19 cellular contexts compared by ENCODE assay signal in genomic region chr12:83067981-83068380, GRCh38.
DNase-seq lines count a peak whose midpoint lies in the region; ATAC-seq and TF ChIP-seq lines count a peak whose summit lies in the region.
"Had no signal": no experiment of that assay in that cellular context is flagged by ENCODE, and none has a peak within 500 bp of the region (broad histone marks: within the 10 kb centered on the region; RNA-seq: fewer than 3 reads in every experiment).

No MANE protein-coding gene starts in this region.

- intact Hi-C loops in OCI-LY7 (cut with micrococcal nuclease; ENCODE audit: unreplicated experiment): no loop called here

- no peak for DNase-seq in OCI-LY7 (ENCODE audit: low spot score)
- DNase-seq in GM10266 (ENCODE audit: extremely low spot score): no peak
- DNase-seq in retina: no peak
- DNase-seq: BE2C; CD4-positive, CD25-positive, alpha-beta regulatory T cell; COR-L47; GOT3; NCI-H1092 treated with DMSO at 0.1 percent for 48 hours; NCI-H146; NCI-H2081; NCI-H510A; NCI-H774; SHP77 had no signal

- no peaks in the 10 kb centered on the region for H3K9me3 ChIP-seq in OCI-LY7 (ENCODE audit: low read length)
- H3K9me3 ChIP-seq: BE2C had no signal

- peak; percentile 98 for ATAC-seq in GM18870 (IDR thresholded peaks at IDR 0.05; ENCODE audit: unreplicated experiment)
- peak; percentile 37 for ATAC-seq in GM19468 (IDR thresholded peaks at IDR 0.05; ENCODE audit: extremely low read depth, unreplicated experiment)
- peak; percentile 79 for ATAC-seq in HG03159 (IDR thresholded peaks at IDR 0.05; ENCODE audit: unreplicated experiment)
- ATAC-seq in HG03571 (IDR thresholded peaks at IDR 0.05; ENCODE audit: unreplicated experiment): peak; percentile 84
- ATAC-seq: HCT116 had no signal

- TF ChIP-seq CTCF in OCI-LY7 (conservative IDR thresholded peaks at IDR 0.05; ENCODE audit: low read length) (no peak), GM10266 (IDR thresholded peaks at IDR 0.05; ENCODE audit: control insufficient read depth, insufficient read depth, low read depth, missing control alignments) (no peak)

- no peaks in the 10 kb centered on the region for H4K20me1 ChIP-seq in OCI-LY7 (ENCODE audit: insufficient read depth, low read length)

- no peak overlapping the region for H3K27ac ChIP-seq in OCI-LY7 (ENCODE audit: low read depth, low read length, poor library complexity, severe bottlenecking)
- H3K27ac ChIP-seq: SK-N-MC had no signal

- no peaks in the 10 kb centered on the region for H3K36me3 ChIP-seq in OCI-LY7 (ENCODE audit: insufficient read depth, low read length)
- H3K36me3 ChIP-seq: BE2C had no signal

- H3K4me1 ChIP-seq in OCI-LY7 (ENCODE audit: insufficient read depth, low read length, poor library complexity, severe bottlenecking): no peaks in the 10 kb centered on the region
- H3K4me1 ChIP-seq: BE2C had no signal

- no TSS peak for BruUV-seq in OCI-LY7 (replicated peaks; lab: Mats Ljungman, UMichigan)

- no peak overlapping the region for H3K4me2 ChIP-seq in OCI-LY7 (ENCODE audit: low read length)

- CTCF ChIA-PET in OCI-LY7 (lab: Charles Lee; ENCODE audit: unreplicated experiment): no interaction called here

- no peak overlapping the region for H3K4me3 ChIP-seq in OCI-LY7 (ENCODE audit: low read depth, low read length, poor library complexity, severe bottlenecking)
- H3K4me3 ChIP-seq: SK-N-MC had no signal

- H3K9me2 ChIP-seq in OCI-LY7 (ENCODE audit: insufficient read depth, low read length): no peaks in the 10 kb centered on the region

- no peak overlapping the region for H2AFZ ChIP-seq in OCI-LY7 (ENCODE audit: low read length)

- H3K79me2 ChIP-seq in OCI-LY7 (ENCODE audit: insufficient read depth, low read depth, low read length): no peaks in the 10 kb centered on the region

- POLR2A ChIA-PET in OCI-LY7 (lab: Charles Lee): no interaction called here

Comparison
In these comparisons a context has a peak if more than half of its experiments do, and no peak if none do; other contexts are left out.
1. ATAC-seq: peak in every context shown above with its lines; median percentile 98 in GM18870; 84 in HG03571; 79 in HG03159; 37 in GM19468.